ENCODE assay signal across 8 cellular contexts in genomic region chr20:44310664-44311639, GRCh38. TPM values are rescaled to one million over a fixed set of nuclear protein-coding genes. Genes with fewer than 3 reads are reported as not detected.
A peak's percentile ranks its signal among the peaks of the same experiment; 100 is the strongest.
DNase-seq lines count a peak whose midpoint lies in the region; ATAC-seq and TF ChIP-seq lines count a peak whose summit lies in the region.

Gene FITM2 (minus strand): TSS chr20:44311202. CDS start chr20:44311148, 54 bp downstream.

- H3K9me3 ChIP-seq in OCI-LY7 (ENCODE audit: low read length) (no peaks in the 10 kb centered on the region), mucosa of rectum (ENCODE audit: control insufficient read depth in 2 of 2, low read length in 2 of 2) (no peaks in the 10 kb centered on the region)

- H3K36me3 Mint-ChIP-seq in IgD-negative memory B cell = peaks cover 3% of the 10 kb centered on the region

- no peaks in the 10 kb centered on the region for H3K79me2 ChIP-seq in OCI-LY7 (ENCODE audit: insufficient read depth, low read depth, low read length)

- H3K9me2 ChIP-seq in OCI-LY7 (ENCODE audit: insufficient read depth, low read length) = no peaks in the 10 kb centered on the region

- H3K4me1 Mint-ChIP-seq in IgD-negative memory B cell = peaks cover 14 to 18% (median 16%) of the 10 kb centered on the region in 3 donors

- peak within 1 kb of the TSS; percentile 97 to 99 (median 98) for H3K27ac Mint-ChIP-seq in IgD-negative memory B cell

- H3K27ac ChIP-seq in OCI-LY7 (ENCODE audit: low read depth, low read length, poor library complexity, severe bottlenecking) (no peak within 1 kb of the TSS), mucosa of rectum (ENCODE audit: low read depth in 2 of 2, low read length in 2 of 2) (peak within 1 kb of the TSS; percentile 77 to 80)

- no peaks in the 10 kb centered on the region for H4K20me1 ChIP-seq in OCI-LY7 (ENCODE audit: insufficient read depth, low read length)

- no peaks in the 10 kb centered on the region for H3K27me3 ChIP-seq in mucosa of rectum (ENCODE audit: control insufficient read depth in 2 of 2, insufficient read depth in 2 of 2, low read length in 2 of 2)

- intact Hi-C loops in OCI-LY7 (cut with micrococcal nuclease; ENCODE audit: unreplicated experiment) = loop anchor here (1.0 kb wide), 1 partner anchor 96 kb away; no protein-coding TSS in a partner anchor

- H3K4me2 ChIP-seq in OCI-LY7 (ENCODE audit: low read length) = peak within 1 kb of the TSS; percentile 86

- peak; percentile 43 for TF ChIP-seq POLR2A in erythroblast (IDR thresholded peaks at IDR 0.05; ENCODE audit: low read length)

- H3K9ac ChIP-seq in mucosa of rectum (ENCODE audit: low read depth in 1 of 2, low read length in 2 of 2) = peak within 1 kb of the TSS; percentile 74 to 90

- no peaks in the 10 kb centered on the region for H3K9me3 Mint-ChIP-seq in IgD-negative memory B cell

- peak within 1 kb of the TSS; percentile 81 for H3K4me3 ChIP-seq in OCI-LY7 (ENCODE audit: low read depth, low read length, poor library complexity, severe bottlenecking)
- H3K4me3 ChIP-seq in mucosa of rectum (ENCODE audit: low read length in 2 of 2) = peak within 1 kb of the TSS; percentile 92 to 100

- no peaks in the 10 kb centered on the region for H3K27me3 Mint-ChIP-seq in IgD-negative memory B cell

- H2AFZ ChIP-seq in OCI-LY7 (ENCODE audit: low read length) = peak within 1 kb of the TSS; percentile 83

- POLR2A ChIA-PET in OCI-LY7 (lab: Charles Lee) = interaction anchor here (0.6 to 2.6 kb wide), 6 partner anchors 9 to 578 kb away, joined by 3 to 10 read pairs (median 3); no protein-coding TSS in a partner anchor

- H3K4me1 ChIP-seq in OCI-LY7 (ENCODE audit: insufficient read depth, low read length, poor library complexity, severe bottlenecking) = peaks cover 7% of the 10 kb centered on the region
- H3K4me1 ChIP-seq in mucosa of rectum (ENCODE audit: control insufficient read depth in 2 of 2, insufficient read depth in 2 of 2, low read length in 2 of 2) = peaks cover 11 to 14% of the 10 kb centered on the region in 2 donors

- BruUV-seq in OCI-LY7 (replicated peaks; lab: Mats Ljungman, UMichigan) = no TSS peak

- DNase-seq in DMS153 treated with DMSO at 0.1 percent for 48 hours (lab: John Stamatoyannopoulos, UW; ENCODE audit: unreplicated experiment) = peak; percentile 92
- DNase-seq in OCI-LY7 (ENCODE audit: low spot score) = peak; percentile 95
- DNase-seq in activated T-cell treated with anti-CD3 and anti-CD28 coated beads for 48 hours (ENCODE audit: low read depth) = peak; percentile 98
- DNase-seq in erythroblast (lab: John Stamatoyannopoulos, UW) = peak; percentile 99
- peak; percentile 95 to 97 for DNase-seq in stimulated activated CD8-positive, alpha-beta memory T cell treated with anti-CD3 and anti-CD28 coated beads, Interleukin-4, amount 100 ng/mL, for 4 hours (ENCODE audit: low read depth in 2 of 2, low spot score in 1 of 2)

- CTCF ChIA-PET in OCI-LY7 (lab: Charles Lee; ENCODE audit: unreplicated experiment) = interaction anchor here (0.5 to 3.2 kb wide), 5 partner anchors 15 to 275 kb away, joined by 3 to 16 read pairs (median 3); no protein-coding TSS in a partner anchor

- peak; percentile 85 for ATAC-seq in GM21529 (IDR thresholded peaks at IDR 0.05; ENCODE audit: unreplicated experiment)

- peak; percentile 87 for TF ChIP-seq CTCF in OCI-LY7 (conservative IDR thresholded peaks at IDR 0.05; ENCODE audit: low read length)

- H3K36me3 ChIP-seq in OCI-LY7 (ENCODE audit: insufficient read depth, low read length) (no peaks in the 10 kb centered on the region), mucosa of rectum (ENCODE audit: control insufficient read depth in 2 of 2, insufficient read depth in 2 of 2, low read length in 2 of 2) (peaks cover 3 to 10% of the 10 kb centered on the region in 2 donors)

- H3K4me3 Mint-ChIP-seq in IgD-negative memory B cell = peak within 1 kb of the TSS; percentile 92 to 98 (median 96)

RNA-seq across cellular contexts. Expression of gene FITM2, which starts in this region (rescaled TPM):
- 0.76 TPM for polyA plus RNA-seq in IgD-negative memory B cell
- total RNA-seq in OCI-LY7 (2014; rRNA removed; shearing (Covaris generic)) = 1.7 and 2.3 TPM in 2 replicates
- total RNA-seq in OCI-LY7 (2022) = 2.4 and 2.6 TPM in 2 replicates
